Comparison of ENCODE assay signal across 8 cellular contexts in genomic region chr13:20702945-20703784, GRCh38. TPM values are rescaled to one million over a fixed set of nuclear protein-coding genes. Genes with fewer than 3 reads are reported as not detected.
DNase-seq lines count a peak whose midpoint lies in the region; ATAC-seq, FAIRE-seq and TF ChIP-seq lines count a peak whose summit lies in the region.

Gene IL17D, plus strand, starts transcription at chr13:20703699. Its CDS starts 303 bp downstream, at chr13:20704002.

- TF ChIP-seq EP300 in H1 (IDR thresholded peaks at IDR 0.05; ENCODE audit: borderline replicate concordance in 1 of 2, low read depth in 2 of 2, low read length in 2 of 2) (no peak), suprapubic skin (IDR thresholded peaks at IDR 0.05) (no peak)

- no peak within 1 kb of the TSS for H2BK120ac ChIP-seq in H1 (replicated peaks; ENCODE audit: low read depth, low read length)

- H3K79me1 ChIP-seq in H1 (ENCODE audit: low read depth, low read length): no peaks in the 10 kb centered on the region

- H3K36me3 ChIP-seq in H1 (ENCODE audit: control insufficient read depth in 2 of 4, insufficient read depth in 4 of 4, low read length in 3 of 4): no peaks in the 10 kb centered on the region
- H3K36me3 ChIP-seq in suprapubic skin: no peaks in the 10 kb centered on the region

- no peaks in the 10 kb centered on the region for H3K79me2 ChIP-seq in H1 (ENCODE audit: control insufficient read depth in 1 of 2, insufficient read depth in 2 of 2, low read length in 2 of 2)

- no peak for FAIRE-seq in H1 (lab: Jason Lieb, UNC)

- no peak within 1 kb of the TSS for H4K91ac ChIP-seq in H1 (replicated peaks; ENCODE audit: insufficient read length, low read length)

- ATAC-seq in GM19463 (IDR thresholded peaks at IDR 0.05; ENCODE audit: unreplicated experiment): peak; percentile 18

- H3K9me3 ChIP-seq in H1 (ENCODE audit: insufficient read depth in 2 of 2, low read depth in 1 of 2, low read length in 1 of 2) (no peaks in the 10 kb centered on the region), mononuclear cell (ENCODE audit: low read depth, low read length) (no peaks in the 10 kb centered on the region), suprapubic skin (no peaks in the 10 kb centered on the region)

- peaks cover 0 to 1% of the 10 kb centered on the region in 2 experiments for H4K20me1 ChIP-seq in H1 (replicated peaks in 1 of 2; ENCODE audit: control insufficient read depth in 1 of 2, insufficient read depth in 2 of 2, low read length in 2 of 2)

- no peaks in the 10 kb centered on the region for H3K27me3 ChIP-seq in HL-60 (ENCODE audit: insufficient read depth, poor library complexity, severe bottlenecking)
- H3K27me3 ChIP-seq in H1 (replicated peaks in 1 of 4; ENCODE audit: control insufficient read depth in 3 of 4, extremely low read depth in 1 of 4, insufficient read depth in 3 of 4, low read length in 3 of 4): peaks cover 5 to 25% (median 20%) of the 10 kb centered on the region in 4 experiments
- H3K27me3 ChIP-seq in mononuclear cell (ENCODE audit: insufficient read depth, low read length): peaks cover 40% of the 10 kb centered on the region
- H3K27me3 ChIP-seq in suprapubic skin: peaks cover 9% of the 10 kb centered on the region

- no peak within 1 kb of the TSS for H3K23ac ChIP-seq in H1 (ENCODE audit: insufficient read length)

- no peak within 1 kb of the TSS for H2BK20ac ChIP-seq in H1 (ENCODE audit: low read length)

- no peak within 1 kb of the TSS for H2BK12ac ChIP-seq in H1 (ENCODE audit: low read depth, low read length)

- peak within 1 kb of the TSS; percentile 65 to 91 for H3K4me2 ChIP-seq in H1 (ENCODE audit: insufficient read depth in 1 of 2, low read depth in 2 of 2, low read length in 2 of 2)

- H2AK5ac ChIP-seq in H1 (ENCODE audit: low read depth, low read length): no peak within 1 kb of the TSS

- whole genome bisulfite sequencing in H1 (ENCODE audit: extremely low coverage in 1 of 2, insufficient coverage in 1 of 2, insufficient read length in 1 of 2, insufficient replicate concordance in 2 of 2, low coverage in 1 of 2, low lambda C conversion rate in 2 of 2, missing lambda C conversion rate in 1 of 2), 2 experiments: 4% methylated on average over 47 of the region's 95 CpGs; no CpG with 5 or more reads in 1 of the 2 experiments
- WGBS in suprapubic skin: under 1% methylated on average over 34 of the region's 95 CpGs

- no peak for TF ChIP-seq CTCF in HL-60 (IDR thresholded peaks at IDR 0.05; ENCODE audit: insufficient read depth, low read length)
- TF ChIP-seq CTCF in H1 (IDR thresholded peaks at IDR 0.05; ENCODE audit: control extremely low read depth in 1 of 3, insufficient read depth in 1 of 3, low read depth in 1 of 3, low read length in 3 of 3): no peak
- no peak for TF ChIP-seq CTCF in suprapubic skin (IDR thresholded peaks at IDR 0.05)

- no peak within 1 kb of the TSS for H3K56ac ChIP-seq in H1 (replicated peaks; ENCODE audit: insufficient read length, low read depth, low read length)

- POLR2A ChIA-PET in H1 (lab: Charles Lee; ENCODE audit: partially characterized antibody): interaction anchor here (1.0 to 1.3 kb wide), 2 partner anchors 19 to 179 kb away, joined by 3 to 4 read pairs; no protein-coding TSS in a partner anchor

- peak within 1 kb of the TSS; percentile 42; the same call in 1 of the 2 replicates for H4K8ac ChIP-seq in H1 (ENCODE audit: extremely low read depth, insufficient read depth, low read length)

- H3K14ac ChIP-seq in H1 (ENCODE audit: insufficient read length): no peak within 1 kb of the TSS

- DNase-seq in D341Med (ENCODE audit: low spot score): peak; percentile 83
- DNase-seq in HL-60 (ENCODE audit: low read depth in 1 of 2, low spot score in 1 of 2): peak in 1 of 2 experiments; percentile 21
- peak; percentile 46 for DNase-seq in activated CD4-positive, alpha-beta T cell treated with anti-CD3 and anti-CD28 coated beads for 48 hours
- peak in 1 of 2 experiments; percentile 65 for DNase-seq in H1 (ENCODE audit: low read depth in 1 of 2, low spot score in 2 of 2)
- no peak for DNase-seq in suprapubic skin (ENCODE audit: low spot score in 2 of 2)
- no peak for DNase-seq in NCI-H2196 (lab: John Stamatoyannopoulos, UW; ENCODE audit: unreplicated experiment)

- H2BK5ac ChIP-seq in H1 (ENCODE audit: low read depth, low read length): no peak within 1 kb of the TSS

- TF ChIP-seq POLR2A in H1 (IDR thresholded peaks at IDR 0.05; ENCODE audit: control extremely low read depth in 1 of 2, low read depth in 2 of 2, low read length in 2 of 2) (no peak), suprapubic skin (IDR thresholded peaks at IDR 0.05) (no peak)

- H3K4ac ChIP-seq in H1 (replicated peaks; ENCODE audit: insufficient read length, low read depth, low read length): no peak within 1 kb of the TSS

- H3K4me1 ChIP-seq in H1 (replicated peaks in 1 of 4; ENCODE audit: control insufficient read depth in 3 of 4, insufficient read depth in 4 of 4, low read length in 3 of 4) (peaks cover 0 to 6% (median under 1%) of the 10 kb centered on the region in 4 experiments; a peak in 5 of 7 replicates), mononuclear cell (ENCODE audit: insufficient read depth, low read length) (peaks cover 12% of the 10 kb centered on the region), suprapubic skin (peaks cover 24% of the 10 kb centered on the region)

- H3K27ac ChIP-seq in HL-60 (replicated peaks) (no peak within 1 kb of the TSS; the same call in 1 of the 2 replicates), H1 (ENCODE audit: low read depth, low read length) (no peak within 1 kb of the TSS), suprapubic skin (peak within 1 kb of the TSS; percentile 78)

- peak within 1 kb of the TSS; percentile 81 for H3K18ac ChIP-seq in H1 (ENCODE audit: extremely low read depth, low read length)

- peak within 1 kb of the TSS; percentile 73 for H3K4me3 ChIP-seq in HL-60 (replicated peaks; ENCODE audit: insufficient read depth, low read length)
- peak within 1 kb of the TSS; percentile 58 to 77 (median 62) for H3K4me3 ChIP-seq in H1 (ENCODE audit: extremely low read depth in 1 of 4, insufficient read depth in 2 of 4, low read depth in 3 of 4, low read length in 4 of 4)
- H3K4me3 ChIP-seq in mononuclear cell (ENCODE audit: low read length): peak within 1 kb of the TSS; percentile 42
- H3K4me3 ChIP-seq in suprapubic skin: peak within 1 kb of the TSS; percentile 81

- H3K9ac ChIP-seq in H1 (replicated peaks in 1 of 4; ENCODE audit: extremely low read depth in 1 of 4, low read depth in 3 of 4, low read length in 3 of 4): peak within 1 kb of the TSS in 3 of 4 experiments; percentile 42 to 81 (median 46); a peak in 5 of 7 replicates

- peak within 1 kb of the TSS; percentile 48; the same call in 1 of the 2 replicates for H2AFZ ChIP-seq in H1 (ENCODE audit: low read length)

- H4K5ac ChIP-seq in H1 (ENCODE audit: insufficient read length, low read depth, low read length): no peak within 1 kb of the TSS

- TF ChIP-seq RAD21 in H1 (IDR thresholded peaks at IDR 0.05 in 1 of 2, conservative IDR thresholded peaks at IDR 0.05 in 1 of 2; ENCODE audit: low read depth in 2 of 2, low read length in 2 of 2): 0 out of 4 replicates have a peak, but pooled peaks of 1 of the 2 experiments have one; percentile 2

- peaks cover 9% of the 10 kb centered on the region for H3K23me2 ChIP-seq in H1 (ENCODE audit: low read depth, low read length)

- peak within 1 kb of the TSS; percentile 40; the same call in 1 of the 2 replicates for H2BK15ac ChIP-seq in H1 (ENCODE audit: low read length)

- CTCF ChIA-PET in H1 (lab: Charles Lee; ENCODE audit: partially characterized antibody): interaction anchor here (0.5 to 3.1 kb wide), 4 partner anchors 13 to 43 kb away, joined by 3 to 8 read pairs (median 3); no protein-coding TSS in a partner anchor

TF ChIP-seq in H1, 55 proteins besides CTCF, POLR2A, EP300 and RAD21:
- TF ChIP-seq EGR1 (IDR thresholded peaks at IDR 0.05; ENCODE audit: borderline replicate concordance, low read depth, low read length) (no peak), MAX (IDR thresholded peaks at IDR 0.05) (no peak), TCF12 (IDR thresholded peaks at IDR 0.05; ENCODE audit: low read depth, low read length) (no peak), EZH2 (IDR thresholded peaks at IDR 0.05; ENCODE audit: low read depth, low read length, severe bottlenecking) (peak; percentile 78), ASH2L (IDR thresholded peaks at IDR 0.05; ENCODE audit: low read length) (peak; percentile 76), TAF7 (optimal IDR thresholded peaks at IDR 0.05; ENCODE audit: borderline replicate concordance, low read depth, low read length) (no peak), SUZ12 (IDR thresholded peaks at IDR 0.05; ENCODE audit: low read length) (peak; percentile 77), PHF8 (conservative IDR thresholded peaks at IDR 0.05; ENCODE audit: low read depth, low read length) (peak; percentile 31; the same call in 1 of the 2 replicates), CEBPB (IDR thresholded peaks at IDR 0.05; ENCODE audit: low read depth, low read length) (no peak), KDM4A (IDR thresholded peaks at IDR 0.05; ENCODE audit: low read depth, low read length, severe bottlenecking) (peak; percentile 87), CREB1 (IDR thresholded peaks at IDR 0.05) (peak; percentile 6; the same call in 1 of the 2 replicates), RBBP5 (IDR thresholded peaks at IDR 0.05; ENCODE audit: borderline replicate concordance, low read depth, low read length) (0 out of 2 replicates have a peak, but pooled peaks have one; percentile 17), RNF2 (IDR thresholded peaks at IDR 0.05; ENCODE audit: borderline replicate concordance, low read depth, low read length, missing control alignments, poor library complexity, severe bottlenecking) (peak; percentile 59)

RNA-seq across cellular contexts. Expression of gene IL17D, which starts in this region (rescaled TPM):
- 0.56 and 0.84 TPM in 2 replicates for total RNA-seq in H1 (2021; fragmentation: NEBNext Ultra II Directional; extraction: Animal tissue kit (Norgen Biotek cat#: 25700))
- 0.57 and 0.59 TPM in 2 replicates for polyA plus RNA-seq in H1 (2011; rRNA removed)
- polyA plus RNA-seq in H1 (2011; cell fraction: cytosol; rRNA removed): 0.32 TPM
- 0.56 TPM for polyA plus RNA-seq in H1 (2011; cell fraction: nucleus; rRNA removed)
- polyA plus RNA-seq in H1 (2012, experiment 1 of 2): 1.9 to 3.0 TPM (median 2.4 TPM) in 4 replicates
- 3.3 TPM for polyA plus RNA-seq in H1 (2012, experiment 2 of 2)
- 0.83 TPM for polyA plus RNA-seq in H1 (2013, experiment 1 of 2)
- 0.70 TPM for polyA plus RNA-seq in H1 (2013, experiment 2 of 2)
- polyA minus RNA-seq in H1 (2011; rRNA and poly(A)+ RNA removed): 0.17 and 0.25 TPM in 2 replicates
- polyA minus RNA-seq in H1 (2011; cell fraction: cytosol; rRNA and poly(A)+ RNA removed): not detected
- 0.30 TPM for polyA minus RNA-seq in H1 (2011; cell fraction: nucleus; rRNA and poly(A)+ RNA removed)
- not detected for total RNA-seq in mononuclear cell
- 1 to 10 TPM in 1 of 4 donors, under 1 TPM in 3; 0.26 to 1.5 (median 0.50) TPM for total RNA-seq in suprapubic skin

Comparison
In these comparisons a context has a peak if more than half of its experiments do, and no peak if none do; other contexts are left out.
1. DNase-seq: peak in D341Med (single experiment) and activated CD4-positive, alpha-beta T cell treated with anti-CD3 and anti-CD28 coated beads for 48 hours (single experiment); none in suprapubic skin (0 of 2) and NCI-H2196 (single experiment).
2. Peak in every context shown above with its lines, with median percentiles within 50 percentile points of each other: H3K4me3 ChIP-seq.